8 cellular contexts compared by ENCODE assay signal in genomic region chr12:112854344-112854743, GRCh38. TPM values are rescaled to one million over a fixed set of nuclear protein-coding genes. Genes with fewer than 3 reads are reported as not detected.
"Had no signal": no experiment of that assay in that cellular context is flagged by ENCODE, and none has a peak within 500 bp of the region (broad histone marks: within the 10 kb centered on the region; RNA-seq: fewer than 3 reads in every experiment).

No MANE protein-coding gene starts in this region.

- H3K4me1 Mint-ChIP-seq: IgD-negative memory B cell had no signal

- H3K4me3 Mint-ChIP-seq: IgD-negative memory B cell had no signal

- H3K27ac ChIP-seq: HL-60, KMS-11 had no signal

- H3K4me2 ChIP-seq: KMS-11 had no signal

- FAIRE-seq: HepG2, HTR-8/SVneo had no signal

- H3K36me3 Mint-ChIP-seq: IgD-negative memory B cell had no signal

- DNase-seq: IMR-90, KBM-7, KG1 had no signal

- H3K27ac Mint-ChIP-seq: IgD-negative memory B cell had no signal

- ATAC-seq: HepG2 had no signal

- H3K9ac ChIP-seq: KMS-11 had no signal

RNA-seq across cellular contexts. Expression of gene OAS1, which starts 52.4 kb away (rescaled TPM):
- total RNA-seq: IMR-90 had no signal
- polyA plus RNA-seq: IMR-90 had no signal
